9 cellular contexts compared by ENCODE assay signal in the genomic region with DNA sequence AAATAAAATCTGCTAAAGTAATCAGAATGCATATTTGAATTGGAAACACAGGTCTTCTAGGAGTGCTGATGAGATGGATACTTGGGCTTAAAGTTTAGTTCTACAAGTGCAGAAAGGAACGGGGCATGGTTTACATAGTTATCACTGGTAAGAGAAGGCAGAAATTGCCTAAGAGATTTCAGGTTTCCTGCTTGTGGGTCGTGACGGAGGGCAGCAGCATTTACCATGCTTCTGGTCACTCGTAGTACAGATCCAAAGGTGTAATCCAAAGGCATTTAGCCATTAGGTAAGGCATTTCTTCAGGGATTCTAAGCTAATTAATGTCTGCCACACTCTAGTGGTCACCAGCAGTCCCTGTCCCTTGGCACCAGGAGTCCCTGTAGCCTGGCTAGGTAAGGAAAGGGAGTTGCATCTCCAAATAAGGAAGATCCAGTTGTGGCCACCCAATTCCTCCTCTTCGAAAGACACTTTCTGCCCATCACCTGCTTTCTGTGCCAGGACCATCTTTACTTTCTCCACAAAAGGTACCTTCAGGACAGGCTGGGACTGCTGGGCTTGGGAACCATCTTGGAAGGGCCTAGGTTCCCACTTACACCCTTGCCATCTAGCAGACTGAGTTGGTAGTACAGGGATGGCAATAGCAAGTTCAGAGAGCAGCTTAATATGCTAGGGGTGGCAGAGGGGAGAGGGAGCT. TPM values are rescaled to one million over a fixed set of nuclear protein-coding genes. Genes with fewer than 3 reads are reported as not detected.
DNase-seq lines count a peak whose midpoint lies in the region; ATAC-seq, FAIRE-seq and TF ChIP-seq lines count a peak whose summit lies in the region.
"Had no signal": no experiment of that assay in that cellular context is flagged by ENCODE, and none has a peak within 500 bp of the region (broad histone marks: within the 10 kb centered on the region; RNA-seq: fewer than 3 reads in every experiment).

No MANE protein-coding gene starts in this region.

- no peak for ATAC-seq in activated CD8-positive, alpha-beta T cell treated with anti-CD3 and anti-CD28 coated beads for 36 hours
- ATAC-seq in thoracic aorta (ENCODE audit: insufficient number of reproducible peaks, low FRiP score, low read depth) (no peak), omental fat pad (ENCODE audit: low FRiP score) (no peak), GM18502 (IDR thresholded peaks at IDR 0.05; ENCODE audit: poor library complexity, unreplicated experiment) (no peak)

- H3K27me3 ChIP-seq in keratinocyte (ENCODE audit: control insufficient read depth, extremely low read depth, insufficient read depth, low read length) (no peaks in the 10 kb centered on the region), thoracic aorta (replicated peaks; ENCODE audit: insufficient read depth) (no peaks in the 10 kb centered on the region)

- no peak for DNase-seq in activated CD4-positive, alpha-beta T cell treated with anti-CD3 and anti-CD28 coated beads, Interleukin-2, amount 10 ng/mL, durations not matched to agents 7 days and 5 days
- DNase-seq in activated CD4-positive, alpha-beta T cell treated with anti-CD3 and anti-CD28 coated beads for 4 hours = no peak
- no peak for DNase-seq in activated CD8-positive, alpha-beta T cell treated with anti-CD3 and anti-CD28 coated beads for 36 hours
- no peak for DNase-seq in keratinocyte (ENCODE audit: low read depth, low spot score)
- no peak for DNase-seq in thoracic aorta (ENCODE audit: low spot score)
- no peak for DNase-seq in omental fat pad (ENCODE audit: low spot score)
- no peak for DNase-seq in pons (ENCODE audit: low spot score)

- dilution Hi-C loops in keratinocyte (cut with MboI; ENCODE audit: extremely low pct_ligation_motif_present, low sequenced_read_pairs) = no loop called here

- no peaks in the 10 kb centered on the region for H3K9me3 Mint-ChIP-seq in activated CD4-positive, alpha-beta T cell treated with anti-CD3 and anti-CD28 coated beads, Interleukin-2, amount 10 ng/mL, durations not matched to agents 7 days and 5 days
- no peaks in the 10 kb centered on the region for H3K9me3 Mint-ChIP-seq in activated CD8-positive, alpha-beta T cell treated with anti-CD3 and anti-CD28 coated beads for 36 hours

- peak overlapping the region; percentile 92 for H3K9ac ChIP-seq in keratinocyte (ENCODE audit: control insufficient read depth, extremely low read depth, insufficient read depth, low read length)

- intact Hi-C loops in activated CD8-positive, alpha-beta T cell treated with anti-CD3 and anti-CD28 coated beads for 36 hours (cut with micrococcal nuclease) = loop anchor here (5.0 kb wide), 1 partner anchor 135 kb away; a partner anchor contains a TSS

- no peaks in the 10 kb centered on the region for H3K36me3 Mint-ChIP-seq in activated CD4-positive, alpha-beta T cell treated with anti-CD3 and anti-CD28 coated beads, Interleukin-2, amount 10 ng/mL, durations not matched to agents 7 days and 5 days (ENCODE audit: low read depth)
- no peaks in the 10 kb centered on the region for H3K36me3 Mint-ChIP-seq in activated CD8-positive, alpha-beta T cell treated with anti-CD3 and anti-CD28 coated beads for 36 hours (ENCODE audit: low read depth)

- H3K4me1 Mint-ChIP-seq in activated CD4-positive, alpha-beta T cell treated with anti-CD3 and anti-CD28 coated beads, Interleukin-2, amount 10 ng/mL, durations not matched to agents 7 days and 5 days = peaks cover 26% of the 10 kb centered on the region
- peaks cover 18% of the 10 kb centered on the region for H3K4me1 Mint-ChIP-seq in activated CD8-positive, alpha-beta T cell treated with anti-CD3 and anti-CD28 coated beads for 36 hours (ENCODE audit: low read depth)

- H4K20me1 ChIP-seq in keratinocyte (ENCODE audit: control insufficient read depth, extremely low read depth, insufficient read depth, low read length) = no peaks in the 10 kb centered on the region

- POLR2A ChIA-PET in activated CD4-positive, alpha-beta T cell treated with anti-CD3 and anti-CD28 coated beads, Interleukin-2, amount 10 ng/mL, durations not matched to agents 7 days and 5 days (lab: Charles Lee) = interaction anchor here (0.7 kb wide), 1 partner anchor 8 kb away, joined by 3 read pairs; no protein-coding TSS in a partner anchor
- POLR2A ChIA-PET in activated CD8-positive, alpha-beta T cell treated with anti-CD3 and anti-CD28 coated beads for 36 hours (lab: Charles Lee) = interaction anchor here (1.5 to 1.8 kb wide), 2 partner anchors 18 to 54 kb away, joined by 4 to 10 read pairs; a partner anchor contains a TSS

- peak overlapping the region; percentile 98 for H3K4me3 Mint-ChIP-seq in activated CD4-positive, alpha-beta T cell treated with anti-CD3 and anti-CD28 coated beads, Interleukin-2, amount 10 ng/mL, durations not matched to agents 7 days and 5 days
- H3K4me3 Mint-ChIP-seq in activated CD8-positive, alpha-beta T cell treated with anti-CD3 and anti-CD28 coated beads for 36 hours = peak overlapping the region; percentile 92

- peaks cover 24% of the 10 kb centered on the region for H3K79me2 ChIP-seq in keratinocyte (ENCODE audit: control insufficient read depth, insufficient read depth, low read length)

- H3K27ac ChIP-seq in keratinocyte (ENCODE audit: control insufficient read depth, insufficient read depth, low read length) (peak overlapping the region; percentile 94), thoracic aorta (peak overlapping the region; percentile 99)

- CTCF ChIA-PET in activated CD4-positive, alpha-beta T cell treated with anti-CD3 and anti-CD28 coated beads, Interleukin-2, amount 10 ng/mL, durations not matched to agents 7 days and 5 days (lab: Charles Lee) = interaction anchor here (1.0 kb wide), 2 partner anchors 65 to 105 kb away, joined by 3 to 4 read pairs; no protein-coding TSS in a partner anchor
- CTCF ChIA-PET in activated CD8-positive, alpha-beta T cell treated with anti-CD3 and anti-CD28 coated beads for 36 hours (lab: Charles Lee) = interaction anchor here (1.6 to 2.1 kb wide), 3 partner anchors 11 to 21 kb away, joined by 4 to 5 read pairs (median 4); no protein-coding TSS in a partner anchor

- H3K4me1 ChIP-seq in keratinocyte (ENCODE audit: control insufficient read depth, extremely low read depth, insufficient read depth, low read length) (peaks cover 17% of the 10 kb centered on the region), thoracic aorta (ENCODE audit: control insufficient read depth in 1 of 2, low read depth in 2 of 2) (peaks cover 9 to 19% of the 10 kb centered on the region in 2 donors)

- H3K9me3 ChIP-seq in keratinocyte (ENCODE audit: control insufficient read depth, low read depth, low read length) (no peaks in the 10 kb centered on the region), thoracic aorta (no peaks in the 10 kb centered on the region)

- H3K4me2 ChIP-seq in keratinocyte (ENCODE audit: control insufficient read depth, extremely low read depth, insufficient read depth, low read depth, low read length) = peak overlapping the region; percentile 95

- no peaks in the 10 kb centered on the region for H3K27me3 Mint-ChIP-seq in activated CD4-positive, alpha-beta T cell treated with anti-CD3 and anti-CD28 coated beads, Interleukin-2, amount 10 ng/mL, durations not matched to agents 7 days and 5 days
- no peaks in the 10 kb centered on the region for H3K27me3 Mint-ChIP-seq in activated CD8-positive, alpha-beta T cell treated with anti-CD3 and anti-CD28 coated beads for 36 hours

- no peaks in the 10 kb centered on the region for H3K9me1 ChIP-seq in keratinocyte (ENCODE audit: control insufficient read depth, extremely low read depth, insufficient read depth, low read length)

- H2AFZ ChIP-seq in keratinocyte (ENCODE audit: control insufficient read depth, low read length) = peak overlapping the region; percentile 89

- peak; percentile 9 for FAIRE-seq in keratinocyte (lab: Jason Lieb, UNC)

- TF ChIP-seq CTCF in activated CD8-positive, alpha-beta T cell treated with anti-CD3 and anti-CD28 coated beads for 36 hours (IDR thresholded peaks at IDR 0.05) = no peak
- TF ChIP-seq CTCF in keratinocyte (optimal IDR thresholded peaks at IDR 0.05 in 1 of 3, IDR thresholded peaks at IDR 0.05 in 1 of 3, conservative IDR thresholded peaks at IDR 0.05 in 1 of 3; ENCODE audit: extremely low read depth in 1 of 3, insufficient read depth in 2 of 3, low read length in 3 of 3) = no peak
- TF ChIP-seq CTCF in thoracic aorta (IDR thresholded peaks at IDR 0.05) = no peak
- no peak for TF ChIP-seq CTCF in omental fat pad (IDR thresholded peaks at IDR 0.05)

- H3K36me3 ChIP-seq in keratinocyte (ENCODE audit: control insufficient read depth in 2 of 2, extremely low read depth in 1 of 2, insufficient read depth in 2 of 2, low read length in 2 of 2) = no peaks in the 10 kb centered on the region
- H3K36me3 ChIP-seq in thoracic aorta = no peaks in the 10 kb centered on the region

- H3K27ac Mint-ChIP-seq in activated CD4-positive, alpha-beta T cell treated with anti-CD3 and anti-CD28 coated beads, Interleukin-2, amount 10 ng/mL, durations not matched to agents 7 days and 5 days = peak overlapping the region; percentile 100
- H3K27ac Mint-ChIP-seq in activated CD8-positive, alpha-beta T cell treated with anti-CD3 and anti-CD28 coated beads for 36 hours = peak overlapping the region; percentile 100

- H3K4me3 ChIP-seq in keratinocyte (ENCODE audit: control insufficient read depth in 2 of 3, extremely low read depth in 1 of 3, insufficient read depth in 2 of 3, low read depth in 1 of 3, low read length in 3 of 3) (peak overlapping the region in 2 of 3 experiments; percentile 84 to 86), thoracic aorta (peak overlapping the region; percentile 97)

RNA-seq across cellular contexts. Expression of a gene that starts 1.5 kb away (rescaled TPM):
- total RNA-seq in activated CD4-positive, alpha-beta T cell treated with anti-CD3 and anti-CD28 coated beads, Interleukin-2, amount 10 ng/mL, durations not matched to agents 7 days and 5 days = 10 to 100 TPM; 17.0 to 17.8 TPM
- total RNA-seq in activated CD8-positive, alpha-beta T cell treated with anti-CD3 and anti-CD28 coated beads for 36 hours = 10 to 100 TPM; 19.1 to 20.5 TPM
- 15.6 to 24.3 TPM (median 20.6 TPM) in 3 replicates for polyA plus RNA-seq in keratinocyte
- 14.5 TPM for polyA plus RNA-seq in keratinocyte (2011; ENCODE audit: low read depth)
- polyA plus RNA-seq in keratinocyte (2011; cell fraction: cytosol; rRNA removed) = 16.7 and 31.0 TPM in 2 replicates
- polyA plus RNA-seq in keratinocyte (2011; cell fraction: nucleus; rRNA removed) = 19.7 and 24.2 TPM in 2 replicates
- 18.5 and 24.2 TPM in 2 replicates for polyA plus RNA-seq in keratinocyte (2012; ENCODE audit: low replicate concordance)
- polyA minus RNA-seq in keratinocyte = 7.9 to 22.5 TPM (median 11.3 TPM) in 3 replicates
- polyA minus RNA-seq in keratinocyte (2011; cell fraction: cytosol; rRNA and poly(A)+ RNA removed) = 11.1 TPM
- polyA minus RNA-seq in keratinocyte (2011; cell fraction: nucleus; rRNA and poly(A)+ RNA removed) = 7.0 and 7.6 TPM in 2 replicates
- total RNA-seq in thoracic aorta = 10 to 100 TPM in 1 of 2 donors, 1 to 10 TPM in 1; 3.1 to 11.5 TPM
- 10 to 100 TPM; 18.9 to 34.2 (median 27.6) TPM for total RNA-seq in omental fat pad

RNA-seq across cellular contexts. Expression of a gene that starts 1.7 kb away (rescaled TPM):
- 10 to 100 TPM; 11.9 to 13.8 TPM for total RNA-seq in activated CD4-positive, alpha-beta T cell treated with anti-CD3 and anti-CD28 coated beads, Interleukin-2, amount 10 ng/mL, durations not matched to agents 7 days and 5 days
- 10 to 100 TPM; 14.2 to 15.3 TPM for total RNA-seq in activated CD8-positive, alpha-beta T cell treated with anti-CD3 and anti-CD28 coated beads for 36 hours
- polyA plus RNA-seq in keratinocyte = 13.9 to 21.1 TPM (median 17.4 TPM) in 3 replicates
- 5.9 TPM for polyA plus RNA-seq in keratinocyte (2011; ENCODE audit: low read depth)
- polyA plus RNA-seq in keratinocyte (2011; cell fraction: cytosol; rRNA removed) = 7.8 and 12.1 TPM in 2 replicates
- 45.5 and 48.6 TPM in 2 replicates for polyA plus RNA-seq in keratinocyte (2011; cell fraction: nucleus; rRNA removed)
- 8.9 and 14.5 TPM in 2 replicates for polyA plus RNA-seq in keratinocyte (2012; ENCODE audit: low replicate concordance)
- 17.2 to 38.2 TPM (median 24.0 TPM) in 3 replicates for polyA minus RNA-seq in keratinocyte
- 12.9 TPM for polyA minus RNA-seq in keratinocyte (2011; cell fraction: cytosol; rRNA and poly(A)+ RNA removed)
- polyA minus RNA-seq in keratinocyte (2011; cell fraction: nucleus; rRNA and poly(A)+ RNA removed) = 22.6 and 31.8 TPM in 2 replicates
- total RNA-seq in thoracic aorta (10 to 100 TPM; 15.8 to 25.0 TPM), omental fat pad (10 to 100 TPM; 14.3 to 23.3 (median 18.8) TPM)

RNA-seq across cellular contexts. Expression of a gene that starts 51.4 kb away (rescaled TPM):
- total RNA-seq in activated CD4-positive, alpha-beta T cell treated with anti-CD3 and anti-CD28 coated beads, Interleukin-2, amount 10 ng/mL, durations not matched to agents 7 days and 5 days = not detected
- not detected for total RNA-seq in activated CD8-positive, alpha-beta T cell treated with anti-CD3 and anti-CD28 coated beads for 36 hours
- polyA plus RNA-seq in keratinocyte = not detected in 3 replicates
- polyA plus RNA-seq in keratinocyte (2011; ENCODE audit: low read depth) = not detected
- polyA plus RNA-seq in keratinocyte (2011; cell fraction: cytosol; rRNA removed) = not detected in 2 replicates
- not detected in 2 replicates for polyA plus RNA-seq in keratinocyte (2011; cell fraction: nucleus; rRNA removed)
- not detected in 2 replicates for polyA plus RNA-seq in keratinocyte (2012; ENCODE audit: low replicate concordance)
- polyA minus RNA-seq in keratinocyte = not detected in 3 replicates
- not detected for polyA minus RNA-seq in keratinocyte (2011; cell fraction: cytosol; rRNA and poly(A)+ RNA removed)
- not detected in 2 replicates for polyA minus RNA-seq in keratinocyte (2011; cell fraction: nucleus; rRNA and poly(A)+ RNA removed)
- total RNA-seq in thoracic aorta (not detected), omental fat pad (not detected)
- total RNA-seq: T-helper 1 cell treated with Interleukin-12 subunit alpha and Interleukin-12 subunit beta and Interleukin-4 antibody, amounts not matched to agents 30 ng/mL and 1 ng/mL, for 36 hours had no signal

RNA-seq across cellular contexts. Expression of a gene that starts 54.5 kb away (rescaled TPM):
- total RNA-seq in activated CD4-positive, alpha-beta T cell treated with anti-CD3 and anti-CD28 coated beads, Interleukin-2, amount 10 ng/mL, durations not matched to agents 7 days and 5 days = 10 to 100 TPM; 15.0 to 15.4 TPM
- total RNA-seq in activated CD8-positive, alpha-beta T cell treated with anti-CD3 and anti-CD28 coated beads for 36 hours = 10 to 100 TPM; 25.0 to 25.4 TPM
- 5.4 to 7.3 TPM (median 6.1 TPM) in 3 replicates for polyA plus RNA-seq in keratinocyte
- 1.1 TPM for polyA plus RNA-seq in keratinocyte (2011; ENCODE audit: low read depth)
- polyA plus RNA-seq in keratinocyte (2011; cell fraction: cytosol; rRNA removed) = 3.4 and 6.0 TPM in 2 replicates
- polyA plus RNA-seq in keratinocyte (2011; cell fraction: nucleus; rRNA removed) = 6.5 and 7.4 TPM in 2 replicates
- 2.9 and 4.9 TPM in 2 replicates for polyA plus RNA-seq in keratinocyte (2012; ENCODE audit: low replicate concordance)
- 7.0 to 9.5 TPM (median 7.3 TPM) in 3 replicates for polyA minus RNA-seq in keratinocyte
- 4.2 TPM for polyA minus RNA-seq in keratinocyte (2011; cell fraction: cytosol; rRNA and poly(A)+ RNA removed)
- 5.2 and 10.3 TPM in 2 replicates for polyA minus RNA-seq in keratinocyte (2011; cell fraction: nucleus; rRNA and poly(A)+ RNA removed)
- total RNA-seq in thoracic aorta (10 to 100 TPM; 10.0 to 12.0 TPM), omental fat pad (10 to 100 TPM; 10.1 to 15.8 (median 12.3) TPM)

RNA-seq across cellular contexts. Expression of a gene that starts 54.8 kb away (rescaled TPM):
- under 1 TPM; 0.10 to 0.27 TPM for total RNA-seq in activated CD4-positive, alpha-beta T cell treated with anti-CD3 and anti-CD28 coated beads, Interleukin-2, amount 10 ng/mL, durations not matched to agents 7 days and 5 days
- under 1 TPM; 0.11 to 0.56 TPM for total RNA-seq in activated CD8-positive, alpha-beta T cell treated with anti-CD3 and anti-CD28 coated beads for 36 hours
- 0.23 to 0.77 TPM (median 0.46 TPM) in 3 replicates for polyA plus RNA-seq in keratinocyte
- polyA plus RNA-seq in keratinocyte (2011; ENCODE audit: low read depth) = 0.16 TPM
- polyA plus RNA-seq in keratinocyte (2011; cell fraction: cytosol; rRNA removed) = 0.34 TPM in 2 replicates
- 0.37 and 0.76 TPM in 2 replicates for polyA plus RNA-seq in keratinocyte (2011; cell fraction: nucleus; rRNA removed)
- 0.20 and 0.62 TPM in 2 replicates for polyA plus RNA-seq in keratinocyte (2012; ENCODE audit: low replicate concordance)
- 0.35 TPM in 1 of 3 replicates, not detected in the others for polyA minus RNA-seq in keratinocyte
- not detected for polyA minus RNA-seq in keratinocyte (2011; cell fraction: cytosol; rRNA and poly(A)+ RNA removed)
- polyA minus RNA-seq in keratinocyte (2011; cell fraction: nucleus; rRNA and poly(A)+ RNA removed) = not detected in 2 replicates
- total RNA-seq in thoracic aorta (under 1 TPM in 1 of 2 donors, not detected in 1; 0.14 TPM), omental fat pad (1 to 10 TPM in 1 of 4 donors, under 1 TPM in 2, not detected in 1; 0.25 to 2.2 (median 0.84) TPM)
- total RNA-seq: T-helper 1 cell treated with Interleukin-12 subunit alpha and Interleukin-12 subunit beta and Interleukin-4 antibody, amounts not matched to agents 30 ng/mL and 1 ng/mL, for 36 hours had no signal
